8 cellular contexts compared by ENCODE assay signal in genomic region chr12:53675701-53676607, GRCh38. TPM values are rescaled to one million over a fixed set of nuclear protein-coding genes. Genes with fewer than 3 reads are reported as not detected.
DNase-seq lines count a peak whose midpoint lies in the region; ATAC-seq and TF ChIP-seq lines count a peak whose summit lies in the region.

TSS of gene ATP5MC2 (minus strand) at chr12:53676083. CDS start at chr12:53672614, 3,469 bp downstream.

- no peaks in the 10 kb centered on the region for H3K9me3 ChIP-seq in ascending aorta
- no peaks in the 10 kb centered on the region for H3K9me3 ChIP-seq in right cardiac atrium (ENCODE audit: control insufficient read depth, low read length)
- no peaks in the 10 kb centered on the region for H3K9me3 ChIP-seq in vagina

- TF ChIP-seq CTCF in ascending aorta (IDR thresholded peaks at IDR 0.05) (peak; percentile 96 to 100 (median 98)), vagina (IDR thresholded peaks at IDR 0.05) (peak; percentile 95 to 100 (median 99))

- H3K4me1 ChIP-seq in ascending aorta = peaks cover 7 to 22% of the 10 kb centered on the region in 2 donors
- no peaks in the 10 kb centered on the region for H3K4me1 ChIP-seq in right cardiac atrium (ENCODE audit: control insufficient read depth, insufficient read depth, low read length)
- H3K4me1 ChIP-seq in vagina = peaks cover 43% of the 10 kb centered on the region

- peak within 1 kb of the TSS; percentile 95 to 96 for H3K27ac ChIP-seq in ascending aorta
- H3K27ac ChIP-seq in right cardiac atrium (ENCODE audit: low read length) = peak within 1 kb of the TSS; percentile 96
- H3K27ac ChIP-seq in vagina = peak within 1 kb of the TSS; percentile 93

- under 1% methylated on average over 61 of the region's 61 CpGs for WGBS in right cardiac atrium

- H3K4me3 ChIP-seq in ascending aorta = peak within 1 kb of the TSS; percentile 74 to 92
- peak within 1 kb of the TSS; percentile 59 for H3K4me3 ChIP-seq in right cardiac atrium (ENCODE audit: low read length)
- peak within 1 kb of the TSS; percentile 69 to 85 for H3K4me3 ChIP-seq in vagina

- no peaks in the 10 kb centered on the region for H3K9me3 Mint-ChIP-seq in T-helper 2 cell treated with Interferon-gamma antibody and Interleukin-4, amounts not matched to agents 5 μg/mL and 100 μg/mL, for 36 hours

- DNase-seq in NCI-H1930 (lab: John Stamatoyannopoulos, UW) = peak; percentile 96 to 98
- DNase-seq in T-helper 2 cell treated with Interferon-gamma antibody and Interleukin-4, amounts not matched to agents 5 μg/mL and 100 μg/mL, for 36 hours (ENCODE audit: low spot score) = peak; percentile 97
- peak; percentile 92 to 98 for DNase-seq in ascending aorta (ENCODE audit: low spot score in 2 of 2)
- DNase-seq in right cardiac atrium = peak; percentile 97 to 98 (median 98)
- peak; percentile 100 for DNase-seq in putamen (ENCODE audit: low spot score)
- DNase-seq in vagina (ENCODE audit: extremely low spot score in 2 of 2) = peak; percentile 99

- peak within 1 kb of the TSS; percentile 91 for H3K27ac Mint-ChIP-seq in T-helper 2 cell treated with Interferon-gamma antibody and Interleukin-4, amounts not matched to agents 5 μg/mL and 100 μg/mL, for 36 hours

- intact Hi-C loops in ascending aorta (cut with DNase I) = loop anchor here (1.0 to 5.0 kb wide), 4 partner anchors 17 to 133 kb away; partner anchors contain the start of gene ATF7
- intact Hi-C loops in right cardiac atrium (cut with DNase I) = loop anchor here (5.0 to 10.0 kb wide), 5 partner anchors 49 to 134 kb away; partner anchors contain the start of gene ATF7 (in 2 of the 4)
- intact Hi-C loops in vagina (cut with DNase I) = loop anchor here (2.0 to 5.0 kb wide), 2 partner anchors 49 to 133 kb away; partner anchors contain the start of gene ATF7

- peaks cover 32% of the 10 kb centered on the region for H3K27me3 Mint-ChIP-seq in T-helper 2 cell treated with Interferon-gamma antibody and Interleukin-4, amounts not matched to agents 5 μg/mL and 100 μg/mL, for 36 hours (ENCODE audit: low read depth)

- peak within 1 kb of the TSS; percentile 85 for H3K4me3 Mint-ChIP-seq in T-helper 2 cell treated with Interferon-gamma antibody and Interleukin-4, amounts not matched to agents 5 μg/mL and 100 μg/mL, for 36 hours

- H3K36me3 ChIP-seq in ascending aorta (peaks cover 15 to 21% of the 10 kb centered on the region in 2 donors), vagina (peaks cover 0 to 22% of the 10 kb centered on the region in 2 donors)

- H3K27me3 ChIP-seq in ascending aorta = no peaks in the 10 kb centered on the region
- no peaks in the 10 kb centered on the region for H3K27me3 ChIP-seq in right cardiac atrium (ENCODE audit: control insufficient read depth, insufficient read depth)
- no peaks in the 10 kb centered on the region for H3K27me3 ChIP-seq in vagina

- peaks cover 16% of the 10 kb centered on the region for H3K4me1 Mint-ChIP-seq in T-helper 2 cell treated with Interferon-gamma antibody and Interleukin-4, amounts not matched to agents 5 μg/mL and 100 μg/mL, for 36 hours (ENCODE audit: low read depth)

- TF ChIP-seq POLR2A in GM18505 (IDR thresholded peaks at IDR 0.05; ENCODE audit: borderline replicate concordance, extremely low read depth, insufficient read depth, insufficient read length) = peak; percentile 93
- TF ChIP-seq POLR2A in vagina (IDR thresholded peaks at IDR 0.05) = peak in 1 of 2 donors; percentile 53

- peak; percentile 96 for ATAC-seq in GM18505 (IDR thresholded peaks at IDR 0.05; ENCODE audit: unreplicated experiment)
- peak; percentile 93 for ATAC-seq in HG02973 (IDR thresholded peaks at IDR 0.05; ENCODE audit: unreplicated experiment)
- peak; percentile 95 to 97 for ATAC-seq in right cardiac atrium

- peaks cover 25% of the 10 kb centered on the region for H3K36me3 Mint-ChIP-seq in T-helper 2 cell treated with Interferon-gamma antibody and Interleukin-4, amounts not matched to agents 5 μg/mL and 100 μg/mL, for 36 hours (ENCODE audit: low read depth)

RNA-seq across cellular contexts. Expression of gene ATP5MC2, which starts in this region (rescaled TPM):
- 284 TPM for total RNA-seq in ascending aorta
- total RNA-seq in right cardiac atrium = 100 to 1,000 TPM; 397 to 507 (median 497) TPM
- polyA plus RNA-seq in right cardiac atrium = 740 TPM
- 311 TPM for total RNA-seq in vagina

Comparison
In these comparisons a context has a peak if more than half of its experiments do, and no peak if none do; other contexts are left out.
1. Peak in every context shown above with its lines: DNase-seq, ATAC-seq, H3K4me3 ChIP-seq and H3K27ac ChIP-seq.